Comparison of ENCODE assay signal across 1 cellular context in the genomic region with DNA sequence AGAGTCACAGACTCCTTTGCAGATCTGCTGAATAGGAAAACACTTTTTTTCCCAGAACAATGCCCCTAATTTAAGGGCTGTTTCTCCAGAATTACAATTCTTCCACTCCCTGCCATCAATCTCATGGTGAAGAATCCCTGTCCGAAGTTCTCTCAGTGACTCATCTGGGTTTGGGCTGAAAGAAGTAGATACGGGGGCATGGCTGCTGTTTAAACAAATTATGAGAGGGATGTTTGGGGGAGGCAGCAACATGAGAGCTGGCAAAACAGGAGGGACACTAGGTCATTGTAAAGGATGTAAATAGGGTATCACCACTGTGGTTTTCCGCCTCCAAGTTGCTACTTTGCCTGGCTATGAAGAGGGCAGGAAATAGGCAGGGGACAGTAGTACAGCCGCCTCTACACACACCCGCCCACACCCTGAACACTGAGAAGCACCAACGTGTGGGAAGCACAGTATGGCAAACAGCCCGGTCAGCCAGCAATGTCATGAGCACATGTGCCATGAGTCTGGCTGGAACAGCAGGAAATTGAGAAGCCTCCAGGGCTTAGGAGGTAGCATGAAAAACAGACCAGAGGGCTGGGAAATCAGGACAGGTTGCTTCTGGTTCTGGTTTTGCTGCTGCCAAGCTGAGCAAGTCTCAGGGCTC.
TF ChIP-seq lines count a peak whose summit lies in the region.

No MANE protein-coding gene starts in this region.

TF ChIP-seq in K562, 482 proteins besides CTCF, POLR2A, EP300 and RAD21 (continued from another document and continues in another):
- TF ChIP-seq ZNF212 (CRISPR knock-in tag; IDR thresholded peaks at IDR 0.05), result no peak
- no peak for TF ChIP-seq ZKSCAN8 (CRISPR knock-in tag; IDR thresholded peaks at IDR 0.05)
- no peak for TF ChIP-seq L3MBTL2 (IDR thresholded peaks at IDR 0.05)
- TF ChIP-seq, protein P1, sequence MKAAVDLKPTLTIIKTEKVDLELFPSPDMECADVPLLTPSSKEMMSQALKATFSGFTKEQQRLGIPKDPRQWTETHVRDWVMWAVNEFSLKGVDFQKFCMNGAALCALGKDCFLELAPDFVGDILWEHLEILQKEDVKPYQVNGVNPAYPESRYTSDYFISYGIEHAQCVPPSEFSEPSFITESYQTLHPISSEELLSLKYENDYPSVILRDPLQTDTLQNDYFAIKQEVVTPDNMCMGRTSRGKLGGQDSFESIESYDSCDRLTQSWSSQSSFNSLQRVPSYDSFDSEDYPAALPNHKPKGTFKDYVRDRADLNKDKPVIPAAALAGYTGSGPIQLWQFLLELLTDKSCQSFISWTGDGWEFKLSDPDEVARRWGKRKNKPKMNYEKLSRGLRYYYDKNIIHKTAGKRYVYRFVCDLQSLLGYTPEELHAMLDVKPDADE (conservative IDR thresholded peaks at IDR 0.05; ENCODE audit: control insufficient read depth, low read depth, low read length), result no peak
- peak; percentile 16; the same call in 1 of the 2 replicates for TF ChIP-seq SMARCE1 (IDR thresholded peaks at IDR 0.05)
- 0 out of 2 replicates have a peak, but pooled peaks have one; percentile 34 for TF ChIP-seq DPF2 (IDR thresholded peaks at IDR 0.05)
- peak; percentile 47; the same call in 1 of the 2 replicates for TF ChIP-seq JUND (IDR thresholded peaks at IDR 0.05; ENCODE audit: borderline replicate concordance, low read depth, low read length)
- no peak for TF ChIP-seq JUND (tag; IDR thresholded peaks at IDR 0.05; ENCODE audit: borderline replicate concordance, low read depth, low read length)
- TF ChIP-seq, protein P2, sequence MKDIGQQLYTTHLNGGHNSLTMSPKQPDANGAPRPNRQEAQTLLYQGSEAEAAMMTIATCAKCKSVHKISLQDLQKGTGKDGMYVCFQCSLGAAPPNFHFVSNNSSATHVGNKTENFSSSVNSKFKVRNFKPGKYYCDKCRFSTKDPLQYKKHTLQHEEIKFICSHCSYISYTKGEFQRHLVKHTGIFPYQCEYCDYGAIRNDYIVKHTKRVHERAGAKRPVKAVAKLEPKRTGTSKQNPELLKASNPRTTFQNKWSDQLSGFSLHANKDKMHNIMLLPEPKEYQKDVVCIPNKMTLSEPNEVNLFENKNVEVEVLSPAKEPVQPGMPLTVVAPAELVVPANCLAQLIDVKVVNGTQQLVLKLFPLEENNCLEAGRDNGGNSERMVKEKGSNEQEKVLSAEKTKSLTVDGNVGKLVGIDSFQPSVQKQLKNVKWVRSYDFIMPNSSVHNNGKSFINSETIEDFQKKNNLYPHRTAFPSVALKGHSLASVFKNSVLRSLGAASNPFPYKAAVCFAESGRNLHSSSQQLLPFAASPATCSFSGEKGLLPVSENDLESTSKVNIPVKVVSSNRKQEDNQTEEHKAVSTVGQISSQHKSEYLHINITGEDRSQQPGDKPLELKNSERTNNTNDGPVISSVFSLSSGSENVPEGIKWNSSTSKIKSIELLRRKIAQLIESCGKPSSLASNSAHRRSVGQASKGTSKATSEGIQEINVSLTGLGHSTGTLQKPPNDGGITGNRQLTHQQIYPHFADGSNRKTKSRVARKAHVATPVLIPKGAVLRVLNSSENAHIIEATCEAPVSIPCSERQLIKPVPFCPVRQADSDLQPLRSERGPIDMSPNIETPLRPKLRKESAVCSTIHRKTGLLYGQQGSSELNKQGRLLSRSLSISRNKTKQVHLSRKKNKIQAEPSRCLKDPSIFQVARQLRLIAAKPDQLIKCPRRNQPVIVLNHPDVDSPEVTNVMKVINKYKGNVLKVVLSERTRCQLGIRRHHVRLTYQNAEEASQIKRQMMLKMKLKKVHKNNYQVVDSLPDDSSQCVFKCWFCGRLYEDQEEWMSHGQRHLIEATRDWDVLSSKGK (CRISPR knock-in tag; IDR thresholded peaks at IDR 0.05), result no peak
- TF ChIP-seq CREM (IDR thresholded peaks at IDR 0.05; ENCODE audit: low read depth), result no peak
- TF ChIP-seq, protein P3, sequence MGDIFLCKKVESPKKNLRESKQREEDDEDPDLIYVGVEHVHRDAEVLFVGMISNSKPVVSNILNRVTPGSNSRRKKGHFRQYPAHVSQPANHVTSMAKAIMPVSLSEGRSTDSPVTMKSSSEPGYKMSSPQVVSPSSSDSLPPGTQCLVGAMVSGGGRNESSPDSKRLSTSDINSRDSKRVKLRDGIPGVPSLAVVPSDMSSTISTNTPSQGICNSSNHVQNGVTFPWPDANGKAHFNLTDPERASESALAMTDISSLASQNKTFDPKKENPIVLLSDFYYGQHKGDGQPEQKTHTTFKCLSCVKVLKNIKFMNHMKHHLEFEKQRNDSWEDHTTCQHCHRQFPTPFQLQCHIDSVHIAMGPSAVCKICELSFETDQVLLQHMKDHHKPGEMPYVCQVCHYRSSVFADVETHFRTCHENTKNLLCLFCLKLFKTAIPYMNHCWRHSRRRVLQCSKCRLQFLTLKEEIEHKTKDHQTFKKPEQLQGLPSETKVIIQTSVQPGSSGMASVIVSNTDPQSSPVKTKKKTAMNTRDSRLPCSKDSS (IDR thresholded peaks at IDR 0.05; ENCODE audit: low read depth, partially characterized antibody), result no peak
- TF ChIP-seq ZNF232 (CRISPR knock-in tag; IDR thresholded peaks at IDR 0.05), result no peak
- peak; percentile 83 for TF ChIP-seq EGR1 (conservative IDR thresholded peaks at IDR 0.05)
- TF ChIP-seq NUFIP1 (IDR thresholded peaks at IDR 0.05; ENCODE audit: partially characterized antibody), result no peak
- TF ChIP-seq, protein P4, sequence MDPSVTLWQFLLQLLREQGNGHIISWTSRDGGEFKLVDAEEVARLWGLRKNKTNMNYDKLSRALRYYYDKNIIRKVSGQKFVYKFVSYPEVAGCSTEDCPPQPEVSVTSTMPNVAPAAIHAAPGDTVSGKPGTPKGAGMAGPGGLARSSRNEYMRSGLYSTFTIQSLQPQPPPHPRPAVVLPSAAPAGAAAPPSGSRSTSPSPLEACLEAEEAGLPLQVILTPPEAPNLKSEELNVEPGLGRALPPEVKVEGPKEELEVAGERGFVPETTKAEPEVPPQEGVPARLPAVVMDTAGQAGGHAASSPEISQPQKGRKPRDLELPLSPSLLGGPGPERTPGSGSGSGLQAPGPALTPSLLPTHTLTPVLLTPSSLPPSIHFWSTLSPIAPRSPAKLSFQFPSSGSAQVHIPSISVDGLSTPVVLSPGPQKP (CRISPR knock-in tag; IDR thresholded peaks at IDR 0.05), result no peak
- no peak for TF ChIP-seq TAF1 (IDR thresholded peaks at IDR 0.05; ENCODE audit: control insufficient read depth, extremely low read depth, insufficient read depth, low read length, severe bottlenecking)
- TF ChIP-seq ZNF324 (CRISPR knock-in tag; IDR thresholded peaks at IDR 0.05), result no peak
- TF ChIP-seq ZNF764 (CRISPR knock-in tag; IDR thresholded peaks at IDR 0.05; ENCODE audit: low read depth), result no peak
- TF ChIP-seq CSDE1 (IDR thresholded peaks at IDR 0.05), result no peak
- TF ChIP-seq EP400 (IDR thresholded peaks at IDR 0.05), result no peak
- TF ChIP-seq ARID1B (IDR thresholded peaks at IDR 0.05), result peak; percentile 43
- TF ChIP-seq, protein P5, sequence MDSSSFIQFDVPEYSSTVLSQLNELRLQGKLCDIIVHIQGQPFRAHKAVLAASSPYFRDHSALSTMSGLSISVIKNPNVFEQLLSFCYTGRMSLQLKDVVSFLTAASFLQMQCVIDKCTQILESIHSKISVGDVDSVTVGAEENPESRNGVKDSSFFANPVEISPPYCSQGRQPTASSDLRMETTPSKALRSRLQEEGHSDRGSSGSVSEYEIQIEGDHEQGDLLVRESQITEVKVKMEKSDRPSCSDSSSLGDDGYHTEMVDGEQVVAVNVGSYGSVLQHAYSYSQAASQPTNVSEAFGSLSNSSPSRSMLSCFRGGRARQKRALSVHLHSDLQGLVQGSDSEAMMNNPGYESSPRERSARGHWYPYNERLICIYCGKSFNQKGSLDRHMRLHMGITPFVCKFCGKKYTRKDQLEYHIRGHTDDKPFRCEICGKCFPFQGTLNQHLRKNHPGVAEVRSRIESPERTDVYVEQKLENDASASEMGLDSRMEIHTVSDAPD (CRISPR knock-in tag; IDR thresholded peaks at IDR 0.05), result no peak
- TF ChIP-seq TCF3 (CRISPR knock-in tag; IDR thresholded peaks at IDR 0.05), result peak; percentile 18; the same call in 1 of the 2 replicates
- TF ChIP-seq, protein P6, sequence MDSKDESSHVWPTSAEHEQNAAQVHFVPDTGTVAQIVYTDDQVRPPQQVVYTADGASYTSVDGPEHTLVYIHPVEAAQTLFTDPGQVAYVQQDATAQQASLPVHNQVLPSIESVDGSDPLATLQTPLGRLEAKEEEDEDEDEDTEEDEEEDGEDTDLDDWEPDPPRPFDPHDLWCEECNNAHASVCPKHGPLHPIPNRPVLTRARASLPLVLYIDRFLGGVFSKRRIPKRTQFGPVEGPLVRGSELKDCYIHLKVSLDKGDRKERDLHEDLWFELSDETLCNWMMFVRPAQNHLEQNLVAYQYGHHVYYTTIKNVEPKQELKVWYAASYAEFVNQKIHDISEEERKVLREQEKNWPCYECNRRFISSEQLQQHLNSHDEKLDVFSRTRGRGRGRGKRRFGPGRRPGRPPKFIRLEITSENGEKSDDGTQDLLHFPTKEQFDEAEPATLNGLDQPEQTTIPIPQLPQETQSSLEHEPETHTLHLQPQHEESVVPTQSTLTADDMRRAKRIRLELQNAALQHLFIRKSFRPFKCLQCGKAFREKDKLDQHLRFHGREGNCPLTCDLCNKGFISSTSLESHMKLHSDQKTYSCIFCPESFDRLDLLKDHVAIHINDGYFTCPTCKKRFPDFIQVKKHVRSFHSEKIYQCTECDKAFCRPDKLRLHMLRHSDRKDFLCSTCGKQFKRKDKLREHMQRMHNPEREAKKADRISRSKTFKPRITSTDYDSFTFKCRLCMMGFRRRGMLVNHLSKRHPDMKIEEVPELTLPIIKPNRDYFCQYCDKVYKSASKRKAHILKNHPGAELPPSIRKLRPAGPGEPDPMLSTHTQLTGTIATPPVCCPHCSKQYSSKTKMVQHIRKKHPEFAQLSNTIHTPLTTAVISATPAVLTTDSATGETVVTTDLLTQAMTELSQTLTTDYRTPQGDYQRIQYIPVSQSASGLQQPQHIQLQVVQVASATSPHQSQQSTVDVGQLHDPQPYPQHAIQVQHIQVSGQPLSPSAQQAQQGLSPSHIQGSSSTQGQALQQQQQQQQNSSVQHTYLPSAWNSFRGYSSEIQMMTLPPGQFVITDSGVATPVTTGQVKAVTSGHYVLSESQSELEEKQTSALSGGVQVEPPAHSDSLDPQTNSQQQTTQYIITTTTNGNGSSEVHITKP (IDR thresholded peaks at IDR 0.05; ENCODE audit: partially characterized antibody), result peak; percentile 7
- TF ChIP-seq ZNF224 (CRISPR knock-in tag; IDR thresholded peaks at IDR 0.05), result no peak
- TF ChIP-seq ZNF644 (tag; IDR thresholded peaks at IDR 0.05; ENCODE audit: low read depth), result no peak
- TF ChIP-seq ZNF583 (CRISPR knock-in tag; IDR thresholded peaks at IDR 0.05), result no peak
- no peak for TF ChIP-seq ZNF444 (CRISPR knock-in tag; IDR thresholded peaks at IDR 0.05)
- no peak for TF ChIP-seq ZNF23 (CRISPR knock-in tag; IDR thresholded peaks at IDR 0.05)
- TF ChIP-seq ZNF75A (CRISPR knock-in tag; IDR thresholded peaks at IDR 0.05), result no peak
- TF ChIP-seq HMG20B (CRISPR knock-in tag; IDR thresholded peaks at IDR 0.05), result no peak
- no peak for TF ChIP-seq NR1H2 (CRISPR knock-in tag; IDR thresholded peaks at IDR 0.05)
- peak; percentile 55 for TF ChIP-seq CBFA2T2 (conservative IDR thresholded peaks at IDR 0.05)
- peak; percentile 42 to 49; a peak in 1 of 4 replicates for TF ChIP-seq KDM1A (IDR thresholded peaks at IDR 0.05)
- TF ChIP-seq ZBED1 (IDR thresholded peaks at IDR 0.05), result no peak
- TF ChIP-seq KHSRP (IDR thresholded peaks at IDR 0.05), result no peak
- peak; percentile 73 for TF ChIP-seq CBFA2T3 (IDR thresholded peaks at IDR 0.05)
- TF ChIP-seq SRSF1 (IDR thresholded peaks at IDR 0.05; ENCODE audit: low read depth, low read length), result no peak
- TF ChIP-seq GTF2A2 (tag; IDR thresholded peaks at IDR 0.05), result no peak
- TF ChIP-seq, protein P7, sequence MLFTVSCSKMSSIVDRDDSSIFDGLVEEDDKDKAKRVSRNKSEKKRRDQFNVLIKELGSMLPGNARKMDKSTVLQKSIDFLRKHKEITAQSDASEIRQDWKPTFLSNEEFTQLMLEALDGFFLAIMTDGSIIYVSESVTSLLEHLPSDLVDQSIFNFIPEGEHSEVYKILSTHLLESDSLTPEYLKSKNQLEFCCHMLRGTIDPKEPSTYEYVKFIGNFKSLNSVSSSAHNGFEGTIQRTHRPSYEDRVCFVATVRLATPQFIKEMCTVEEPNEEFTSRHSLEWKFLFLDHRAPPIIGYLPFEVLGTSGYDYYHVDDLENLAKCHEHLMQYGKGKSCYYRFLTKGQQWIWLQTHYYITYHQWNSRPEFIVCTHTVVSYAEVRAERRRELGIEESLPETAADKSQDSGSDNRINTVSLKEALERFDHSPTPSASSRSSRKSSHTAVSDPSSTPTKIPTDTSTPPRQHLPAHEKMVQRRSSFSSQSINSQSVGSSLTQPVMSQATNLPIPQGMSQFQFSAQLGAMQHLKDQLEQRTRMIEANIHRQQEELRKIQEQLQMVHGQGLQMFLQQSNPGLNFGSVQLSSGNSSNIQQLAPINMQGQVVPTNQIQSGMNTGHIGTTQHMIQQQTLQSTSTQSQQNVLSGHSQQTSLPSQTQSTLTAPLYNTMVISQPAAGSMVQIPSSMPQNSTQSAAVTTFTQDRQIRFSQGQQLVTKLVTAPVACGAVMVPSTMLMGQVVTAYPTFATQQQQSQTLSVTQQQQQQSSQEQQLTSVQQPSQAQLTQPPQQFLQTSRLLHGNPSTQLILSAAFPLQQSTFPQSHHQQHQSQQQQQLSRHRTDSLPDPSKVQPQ (CRISPR knock-in tag; IDR thresholded peaks at IDR 0.05; ENCODE audit: borderline replicate concordance), result no peak
- TF ChIP-seq, protein P8, sequence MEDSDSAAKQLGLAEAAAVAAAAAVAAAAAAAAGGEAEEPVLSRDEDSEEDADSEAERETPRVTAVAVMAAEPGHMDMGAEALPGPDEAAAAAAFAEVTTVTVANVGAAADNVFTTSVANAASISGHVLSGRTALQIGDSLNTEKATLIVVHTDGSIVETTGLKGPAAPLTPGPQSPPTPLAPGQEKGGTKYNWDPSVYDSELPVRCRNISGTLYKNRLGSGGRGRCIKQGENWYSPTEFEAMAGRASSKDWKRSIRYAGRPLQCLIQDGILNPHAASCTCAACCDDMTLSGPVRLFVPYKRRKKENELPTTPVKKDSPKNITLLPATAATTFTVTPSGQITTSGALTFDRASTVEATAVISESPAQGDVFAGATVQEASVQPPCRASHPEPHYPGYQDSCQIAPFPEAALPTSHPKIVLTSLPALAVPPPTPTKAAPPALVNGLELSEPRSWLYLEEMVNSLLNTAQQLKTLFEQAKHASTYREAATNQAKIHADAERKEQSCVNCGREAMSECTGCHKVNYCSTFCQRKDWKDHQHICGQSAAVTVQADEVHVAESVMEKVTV (CRISPR knock-in tag; IDR thresholded peaks at IDR 0.05), result no peak
- no peak for TF ChIP-seq ZZZ3 (IDR thresholded peaks at IDR 0.05)
- no peak for TF ChIP-seq SMARCC2 (IDR thresholded peaks at IDR 0.05; ENCODE audit: low read depth)
- TF ChIP-seq FOXA3 (CRISPR knock-in tag; conservative IDR thresholded peaks at IDR 0.05 in 1 of 2, IDR thresholded peaks at IDR 0.05 in 1 of 2), result 0 out of 4 replicates have a peak, but pooled peaks of 1 of the 2 experiments have one; percentile 11
- TF ChIP-seq ZNF668 (CRISPR knock-in tag; IDR thresholded peaks at IDR 0.05), result no peak
- no peak for TF ChIP-seq SMARCA4 (IDR thresholded peaks at IDR 0.05)
- TF ChIP-seq HCFC1 (IDR thresholded peaks at IDR 0.05; ENCODE audit: low read depth, low read length), result no peak
- no peak for TF ChIP-seq ZNF431 (CRISPR knock-in tag; IDR thresholded peaks at IDR 0.05)
- no peak for TF ChIP-seq CBX2 (IDR thresholded peaks at IDR 0.05; ENCODE audit: insufficient read depth, low read length, poor library complexity, severe bottlenecking)
